21 cellular contexts compared by ENCODE assay signal in genomic region chr1:219699870-219700269, GRCh38.
DNase-seq lines count a peak whose midpoint lies in the region; ATAC-seq, FAIRE-seq and TF ChIP-seq lines count a peak whose summit lies in the region.
"Had no signal": no experiment of that assay in that cellular context is flagged by ENCODE, and none has a peak within 500 bp of the region (broad histone marks: within the 10 kb centered on the region; RNA-seq: fewer than 3 reads in every experiment).

No MANE protein-coding gene starts in this region.

- no peak overlapping the region for H3K27ac Mint-ChIP-seq in natural killer cell
- H3K27ac Mint-ChIP-seq: activated naive CD8-positive, alpha-beta T cell; HFFc6; stimulated activated naive CD8-positive, alpha-beta T cell treated with anti-CD3 and anti-CD28 coated beads, Interleukin-15, amount 100 ng/mL, for 72 hours had no signal

- H3K9me3 Mint-ChIP-seq in natural killer cell, result peaks cover 2 to 9% of the 10 kb centered on the region in 2 donors

- no peak for FAIRE-seq in HTR-8/SVneo (lab: Jason Lieb, UNC)
- FAIRE-seq: colon, kidney, pancreas had no signal

- DNase-seq in AG09309 (ENCODE audit: low read depth), result peak; percentile 8
- DNase-seq in HTR-8/SVneo (ENCODE audit: insufficient read length, low spot score), result peak; percentile 14
- peak; percentile 68 for DNase-seq in astrocyte of the hippocampus (ENCODE audit: low read depth, low spot score)
- peak; percentile 75 for DNase-seq in kidney glomerular epithelial cell (lab: John Stamatoyannopoulos, UW)
- DNase-seq in natural killer cell, result no peak
- no peak for DNase-seq in head of caudate nucleus
- no peak for DNase-seq in T-helper 2 cell
- DNase-seq: activated CD4-positive, alpha-beta T cell treated with anti-CD3 and anti-CD28 coated beads, Interleukin-2, amount 50 U/mL, for 1 hour; activated T-cell treated with anti-CD3 and anti-CD28 coated beads, Interleukin-2, amount 50 U/mL, for 1 hour; AML-193; Calu3; HFFc6; kidney; NCI-H1417; NK-92 treated with Interleukin-12 subunit alpha and Interleukin-12 subunit beta, amount 100 ng/mL, for 24 hours; pancreas; SIG-M5; stimulated activated naive CD8-positive, alpha-beta T cell treated with anti-CD3 and anti-CD28 coated beads, Interleukin-15, amount 100 ng/mL, for 72 hours had no signal

- ATAC-seq in natural killer cell (no peak), GM18867 (IDR thresholded peaks at IDR 0.05; ENCODE audit: unreplicated experiment) (no peak)
- ATAC-seq: stimulated activated naive CD8-positive, alpha-beta T cell treated with anti-CD3 and anti-CD28 coated beads, Interleukin-15, amount 100 ng/mL, for 72 hours had no signal

- H3K27me3 Mint-ChIP-seq in natural killer cell (ENCODE audit: low read depth in 2 of 2), result no peaks in the 10 kb centered on the region
- H3K27me3 Mint-ChIP-seq: stimulated activated naive CD8-positive, alpha-beta T cell treated with anti-CD3 and anti-CD28 coated beads, Interleukin-15, amount 100 ng/mL, for 72 hours had no signal

- no peak overlapping the region for H3K4me3 Mint-ChIP-seq in natural killer cell
- H3K4me3 Mint-ChIP-seq: activated naive CD8-positive, alpha-beta T cell; HFFc6; stimulated activated naive CD8-positive, alpha-beta T cell treated with anti-CD3 and anti-CD28 coated beads, Interleukin-15, amount 100 ng/mL, for 72 hours had no signal

- H3K36me3 Mint-ChIP-seq in natural killer cell, result no peaks in the 10 kb centered on the region

- no peak overlapping the region for H3K4me3 ChIP-seq in AG09309 (ENCODE audit: control insufficient read depth, low read depth, low read length)
- H3K4me3 ChIP-seq: pancreas had no signal

- intact Hi-C loops in natural killer cell (cut with micrococcal nuclease) (no loop called here), head of caudate nucleus (cut with DNase I) (no loop called here)

- no peak for TF ChIP-seq CTCF in AG09309 (IDR thresholded peaks at IDR 0.05; ENCODE audit: control insufficient read depth, insufficient read depth, low read depth, low read length, missing control alignments)
- no peak for TF ChIP-seq CTCF in natural killer cell (IDR thresholded peaks at IDR 0.05)

- no peaks in the 10 kb centered on the region for H3K4me1 Mint-ChIP-seq in natural killer cell
- H3K4me1 Mint-ChIP-seq: stimulated activated naive CD8-positive, alpha-beta T cell treated with anti-CD3 and anti-CD28 coated beads, Interleukin-15, amount 100 ng/mL, for 72 hours had no signal

Comparison
In these comparisons a context has a peak if more than half of its experiments do, and no peak if none do; other contexts are left out.
1. DNase-seq: peak in AG09309 (single experiment), HTR-8/SVneo (single experiment), astrocyte of the hippocampus (single experiment) and kidney glomerular epithelial cell (single experiment); none in natural killer cell (single experiment), head of caudate nucleus (0 of 42) and T-helper 2 cell (0 of 5).